ENCODE assay signal across 9 cellular contexts in the genomic region with DNA sequence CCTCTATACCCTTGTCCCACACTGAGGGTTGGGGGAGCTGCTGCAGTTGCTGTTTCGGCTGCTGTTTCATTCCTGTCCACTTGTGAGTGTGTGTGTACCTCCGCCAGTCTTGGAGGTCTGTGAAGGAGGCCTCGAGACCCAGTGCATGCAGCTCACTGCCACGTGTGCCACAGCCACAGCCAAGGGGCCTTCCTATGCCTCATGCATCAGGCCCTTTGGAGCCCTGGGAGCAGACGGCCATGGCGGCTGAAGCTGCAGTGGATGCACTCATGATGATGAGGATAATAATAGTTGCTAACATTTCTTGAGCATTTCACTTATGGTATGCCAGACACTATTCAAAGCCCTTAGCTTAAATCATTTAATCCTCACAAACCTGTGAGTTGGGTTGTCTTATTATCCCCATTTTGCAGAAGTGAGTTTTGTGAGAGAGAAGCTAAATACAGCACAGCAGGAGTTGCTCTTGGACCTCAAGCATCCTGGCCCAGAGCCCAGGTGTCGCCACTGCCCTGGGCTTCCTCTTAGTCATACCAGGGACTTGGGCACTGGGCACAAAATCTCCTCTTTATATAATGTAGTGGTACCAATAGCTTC.
DNase-seq lines count a peak whose midpoint lies in the region; ATAC-seq, FAIRE-seq and TF ChIP-seq lines count a peak whose summit lies in the region.
"Had no signal": no experiment of that assay in that cellular context is flagged by ENCODE, and none has a peak within 500 bp of the region (broad histone marks: within the 10 kb centered on the region; RNA-seq: fewer than 3 reads in every experiment).

No MANE protein-coding gene starts in this region.

- intact Hi-C loops in GM12878 (cut with micrococcal nuclease; ENCODE audit: unreplicated experiment) = loop anchor here (2.0 to 5.0 kb wide), 3 partner anchors 25 to 359 kb away; no protein-coding TSS in a partner anchor

- TF ChIP-seq CTCF in DND-41 (IDR thresholded peaks at IDR 0.05; ENCODE audit: borderline replicate concordance, extremely low read depth, low read length, poor library complexity, severe bottlenecking) = no peak
- TF ChIP-seq CTCF in MM.1S (IDR thresholded peaks at IDR 0.05; ENCODE audit: low read length) = no peak
- no peak for TF ChIP-seq CTCF in GM12878 (IDR thresholded peaks at IDR 0.05 in 2 of 3, conservative IDR thresholded peaks at IDR 0.05 in 1 of 3; ENCODE audit: control insufficient read depth in 2 of 3, extremely low read depth in 1 of 3, insufficient read depth in 1 of 3, low read depth in 3 of 3, low read length in 3 of 3)
- no peak for TF ChIP-seq CTCF in lung (IDR thresholded peaks at IDR 0.05; ENCODE audit: control extremely low read depth, extremely low read depth)
- TF ChIP-seq CTCF in upper lobe of left lung (IDR thresholded peaks at IDR 0.05) = no peak

- in situ Hi-C loops in GM12878 (cut with MboI) = no loop called here

- no TSS peak for BruUV-seq in GM12878 (replicated peaks; lab: Mats Ljungman, UMichigan)

- no peak for TF ChIP-seq RAD21 in GM12878 (IDR thresholded peaks at IDR 0.05; ENCODE audit: insufficient read depth, low read depth, low read length)

- TF ChIP-seq EP300 in GM12878 (IDR thresholded peaks at IDR 0.05; ENCODE audit: borderline replicate concordance in 1 of 2, control insufficient read depth in 1 of 2, low read depth in 2 of 2, low read length in 2 of 2) = no peak
- TF ChIP-seq EP300 in upper lobe of left lung (IDR thresholded peaks at IDR 0.05) = peak in 1 of 4 donors; percentile 55

- H3K9me3 ChIP-seq in DND-41 (ENCODE audit: insufficient read depth, low read length, severe bottlenecking) = no peaks in the 10 kb centered on the region
- H3K9me3 ChIP-seq in MM.1S (replicated peaks; ENCODE audit: insufficient read depth, low read length) = no peaks in the 10 kb centered on the region
- H3K9me3 ChIP-seq in GM12878 (replicated peaks; ENCODE audit: control insufficient read depth, insufficient read depth, low read length) = no peaks in the 10 kb centered on the region
- no peaks in the 10 kb centered on the region for H3K9me3 ChIP-seq in lung (ENCODE audit: control insufficient read depth in 2 of 2, insufficient read depth in 1 of 2, low read length in 1 of 2)
- no peaks in the 10 kb centered on the region for H3K9me3 ChIP-seq in upper lobe of left lung

- ATAC-seq in DND-41 (ENCODE audit: insufficient read depth, low read depth) (no peak), GM12878 (peak; percentile 36), lung (ENCODE audit: insufficient read depth, low FRiP score) (no peak), upper lobe of left lung (ENCODE audit: low FRiP score in 2 of 2) (peak; percentile 27 to 46), GM21717 (IDR thresholded peaks at IDR 0.05; ENCODE audit: unreplicated experiment) (no peak), HG02981 (IDR thresholded peaks at IDR 0.05; ENCODE audit: unreplicated experiment) (no peak)

- TF ChIP-seq POLR2A in GM12878 (IDR thresholded peaks at IDR 0.05; ENCODE audit: low read depth, low read length) = peak; percentile 27; the same call in 1 of the 2 replicates
- TF ChIP-seq POLR2A in upper lobe of left lung (IDR thresholded peaks at IDR 0.05) = no peak

- H3K9ac ChIP-seq in DND-41 (ENCODE audit: low read depth, low read length) = no peak overlapping the region
- no peak overlapping the region for H3K9ac ChIP-seq in MM.1S (ENCODE audit: low read length)
- peak overlapping the region; percentile 59 for H3K9ac ChIP-seq in GM12878 (ENCODE audit: control insufficient read depth, insufficient read depth, low read length)

- H3K4me3 ChIP-seq in DND-41 (ENCODE audit: low read depth in 1 of 2, low read length in 2 of 2) = no peak overlapping the region
- H3K4me3 ChIP-seq in MM.1S (ENCODE audit: low read length) = no peak overlapping the region
- H3K4me3 ChIP-seq in GM12878 = no peak overlapping the region
- H3K4me3 ChIP-seq in lung = no peak overlapping the region
- H3K4me3 ChIP-seq in upper lobe of left lung = no peak overlapping the region

- H2AFZ ChIP-seq in DND-41 (ENCODE audit: low read depth, low read length) (no peak overlapping the region), MM.1S (ENCODE audit: low read length) (no peak overlapping the region), GM12878 (ENCODE audit: control insufficient read depth, low read depth, low read length) (peak overlapping the region; percentile 26; the same call in 1 of the 2 replicates)

- CTCF ChIA-PET in GM12878 (lab: Yijun Ruan, JAX) = interaction anchor here (0.8 to 6.1 kb wide), 11 partner anchors 9 to 649 kb away, joined by 3 to 72 read pairs (median 4); no protein-coding TSS in a partner anchor

- H3K4me2 ChIP-seq in DND-41 (ENCODE audit: insufficient read depth, low read length) = no peak overlapping the region
- no peak overlapping the region for H3K4me2 ChIP-seq in MM.1S (ENCODE audit: low read depth, low read length)
- peak overlapping the region; percentile 93 for H3K4me2 ChIP-seq in GM12878 (ENCODE audit: control insufficient read depth, insufficient read depth)

- RAD21 ChIA-PET in GM12878 (lab: Charles Lee; ENCODE audit: unreplicated experiment) = interaction anchor here (0.9 to 6.1 kb wide), 14 partner anchors 17 to 363 kb away, joined by 3 to 57 read pairs (median 4); no protein-coding TSS in a partner anchor

- WGBS in GM12878 (ENCODE audit: insufficient coverage, insufficient replicate concordance, low lambda C conversion rate, missing lambda C conversion rate) = 17% methylated on average over 7 of the region's 7 CpGs
- WGBS in lung, 2 donors = 59 to 69% methylated on average over 7 of the region's 7 CpGs
- WGBS in upper lobe of left lung, 2 donors = 49 to 54% methylated on average over 5 to 7 of the region's 7 CpGs

- H3F3A ChIP-seq in MM.1S (ENCODE audit: insufficient read depth, low read length) = peaks cover 27% of the 10 kb centered on the region

- SMC1A ChIA-PET in GM12878 (lab: Charles Lee; ENCODE audit: uncharacterized antibody, unreplicated experiment) = interaction anchor here (0.6 to 5.6 kb wide), 26 partner anchors 9 to 359 kb away, joined by 3 to 56 read pairs (median 4); no protein-coding TSS in a partner anchor

- no peaks in the 10 kb centered on the region for H3K9me2 ChIP-seq in MM.1S (replicated peaks; ENCODE audit: insufficient read depth, low read length)

- no peak for FAIRE-seq in GM12878 (lab: Jason Lieb, UNC)
- FAIRE-seq: endometrium had no signal

- H3K79me2 ChIP-seq in DND-41 (ENCODE audit: insufficient read depth, low read length) (peaks cover 38% of the 10 kb centered on the region), MM.1S (ENCODE audit: low read length) (no peaks in the 10 kb centered on the region), GM12878 (ENCODE audit: control insufficient read depth, insufficient read depth, low read length) (peaks cover 20% of the 10 kb centered on the region)

- DNase-seq in DND-41 = no peak
- no peak for DNase-seq in MM.1S
- no peak for DNase-seq in GM12878 (ENCODE audit: low read depth, low spot score)
- peak; percentile 72 for DNase-seq in lung (ENCODE audit: low spot score)
- peak; percentile 41 to 98 for DNase-seq in upper lobe of left lung
- DNase-seq in cerebellar nuclear complex (lab: John Stamatoyannopoulos, UW) = no peak

- H4K20me1 ChIP-seq in DND-41 (ENCODE audit: insufficient read depth, low read length) (no peaks in the 10 kb centered on the region; the same call in 1 of the 2 replicates), MM.1S (ENCODE audit: insufficient read depth, low read length) (no peaks in the 10 kb centered on the region), GM12878 (ENCODE audit: control insufficient read depth, insufficient read depth) (no peaks in the 10 kb centered on the region)

- POLR2A ChIA-PET in GM12878 (lab: Charles Lee) = interaction anchor here (1.1 kb wide), 1 partner anchor 274 kb away, joined by 4 read pairs; no protein-coding TSS in a partner anchor

- H3K36me3 ChIP-seq in DND-41 (ENCODE audit: insufficient read depth, low read length) (peaks cover 60% of the 10 kb centered on the region), MM.1S (replicated peaks; ENCODE audit: insufficient read depth, low read length) (no peaks in the 10 kb centered on the region), GM12878 (ENCODE audit: control insufficient read depth in 2 of 2, insufficient read depth in 2 of 2, low read length in 1 of 2) (peaks cover 9 to 12% of the 10 kb centered on the region in 2 experiments; a peak in 3 of 4 replicates), lung (ENCODE audit: control insufficient read depth in 2 of 2, insufficient read depth in 2 of 2, low read length in 2 of 2) (no peaks in the 10 kb centered on the region), upper lobe of left lung (no peaks in the 10 kb centered on the region)

- peaks cover 50% of the 10 kb centered on the region for H3K4me1 ChIP-seq in DND-41 (ENCODE audit: insufficient read depth, low read length)
- H3K4me1 ChIP-seq in MM.1S (ENCODE audit: low read length) = peaks cover 39% of the 10 kb centered on the region
- peaks cover 45% of the 10 kb centered on the region for H3K4me1 ChIP-seq in GM12878 (ENCODE audit: control insufficient read depth, insufficient read depth, low read length)
- H3K4me1 ChIP-seq in lung (ENCODE audit: control insufficient read depth in 2 of 2, insufficient read depth in 2 of 2, low read length in 2 of 2) = peaks cover 14 to 32% of the 10 kb centered on the region in 2 donors
- H3K4me1 ChIP-seq in upper lobe of left lung = peaks cover 69 to 76% (median 73%) of the 10 kb centered on the region in 4 donors

- H3K27ac ChIP-seq in DND-41 (ENCODE audit: low read length) = peak overlapping the region; percentile 92
- H3K27ac ChIP-seq in MM.1S (ENCODE audit: low read length) = peak overlapping the region; percentile 78; the same call in 1 of the 2 replicates
- H3K27ac ChIP-seq in GM12878 (ENCODE audit: control insufficient read depth, insufficient read depth) = peak overlapping the region; percentile 85
- peak overlapping the region; percentile 59 to 86 for H3K27ac ChIP-seq in lung (ENCODE audit: low read depth in 1 of 2, low read length in 1 of 2)
- peak overlapping the region; percentile 84 to 96 (median 92) for H3K27ac ChIP-seq in upper lobe of left lung

- H3K27me3 ChIP-seq in DND-41 (ENCODE audit: insufficient read depth, low read length, poor library complexity) (no peaks in the 10 kb centered on the region), MM.1S (replicated peaks; ENCODE audit: insufficient read depth, low read length) (no peaks in the 10 kb centered on the region), GM12878 (replicated peaks in 1 of 2; ENCODE audit: control insufficient read depth in 2 of 2, insufficient read depth in 2 of 2, low read length in 1 of 2) (no peaks in the 10 kb centered on the region), lung (ENCODE audit: control insufficient read depth, insufficient read depth) (no peaks in the 10 kb centered on the region), upper lobe of left lung (no peaks in the 10 kb centered on the region)

TF ChIP-seq in GM12878, 131 proteins besides CTCF, POLR2A, EP300 and RAD21:
- TF ChIP-seq BACH1 (IDR thresholded peaks at IDR 0.05; ENCODE audit: borderline replicate concordance) = peak; percentile 41; the same call in 1 of the 2 replicates
- no peak for TF ChIP-seq MYC (IDR thresholded peaks at IDR 0.05; ENCODE audit: insufficient read depth, insufficient read length, insufficient replicate concordance, low read length, severe bottlenecking)

Comparison
In these comparisons a context has a peak if more than half of its experiments do, and no peak if none do; other contexts are left out.
1. ATAC-seq: peak in GM12878 (single experiment) and upper lobe of left lung (2 of 2); none in DND-41 (single experiment), lung (single experiment), GM21717 (single experiment) and HG02981 (single experiment).
2. DNase-seq: peak in lung (single experiment) and upper lobe of left lung (2 of 2); none in DND-41 (single experiment), MM.1S (single experiment), GM12878 (single experiment) and cerebellar nuclear complex (0 of 2).
3. Peak in every context shown above with its lines, with median percentiles within 50 percentile points of each other: H3K27ac ChIP-seq.